In the genomic region with DNA sequence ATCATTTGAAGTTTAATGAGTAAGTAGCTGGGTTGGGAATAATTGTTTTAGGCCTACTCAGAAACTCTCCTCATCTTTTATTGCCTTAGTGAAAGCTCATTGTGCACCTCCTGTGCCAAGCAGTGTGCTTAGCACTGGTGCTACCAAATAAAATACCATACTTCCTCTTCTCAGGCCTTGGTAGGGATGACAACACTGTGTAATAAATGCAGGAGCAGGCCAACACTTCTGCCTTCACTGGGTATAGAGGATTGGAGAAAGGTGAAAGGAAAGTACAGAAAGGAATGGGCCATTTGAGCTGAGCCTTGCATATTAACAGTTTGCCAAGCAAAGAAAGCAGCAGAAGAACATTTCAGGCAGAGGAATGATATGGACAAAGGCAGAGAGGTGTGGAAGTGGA, we compare ENCODE assay signal across 1 cellular context.
TF ChIP-seq lines count a peak whose summit lies in the region.

No MANE protein-coding gene starts in this region.

TF ChIP-seq in HepG2, 621 proteins besides CTCF, POLR2A, EP300 and RAD21:
- no peak for TF ChIP-seq REXO4 (CRISPR knock-in tag; IDR thresholded peaks at IDR 0.05; ENCODE audit: borderline replicate concordance)
- TF ChIP-seq MATR3 (CRISPR knock-in tag; IDR thresholded peaks at IDR 0.05), result no peak
- TF ChIP-seq ZBTB7B (CRISPR knock-in tag; IDR thresholded peaks at IDR 0.05), result no peak
- TF ChIP-seq SP4 (CRISPR knock-in tag; IDR thresholded peaks at IDR 0.05), result no peak
- TF ChIP-seq ZNF788 (CRISPR knock-in tag; IDR thresholded peaks at IDR 0.05; ENCODE audit: borderline replicate concordance), result no peak
- TF ChIP-seq TAF15 (IDR thresholded peaks at IDR 0.05; ENCODE audit: low read depth, low read length, poor library complexity, severe bottlenecking), result no peak
- TF ChIP-seq, protein P1, sequence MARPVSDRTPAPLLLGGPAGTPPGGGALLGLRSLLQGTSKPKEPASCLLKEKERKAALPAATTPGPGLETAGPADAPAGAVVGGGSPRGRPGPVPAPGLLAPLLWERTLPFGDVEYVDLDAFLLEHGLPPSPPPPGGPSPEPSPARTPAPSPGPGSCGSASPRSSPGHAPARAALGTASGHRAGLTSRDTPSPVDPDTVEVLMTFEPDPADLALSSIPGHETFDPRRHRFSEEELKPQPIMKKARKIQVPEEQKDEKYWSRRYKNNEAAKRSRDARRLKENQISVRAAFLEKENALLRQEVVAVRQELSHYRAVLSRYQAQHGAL (CRISPR knock-in tag; IDR thresholded peaks at IDR 0.05; ENCODE audit: not compliant biosample characterization), result no peak
- TF ChIP-seq PAF1 (CRISPR knock-in tag; IDR thresholded peaks at IDR 0.05), result no peak
- no peak for TF ChIP-seq ZSCAN25 (CRISPR knock-in tag; IDR thresholded peaks at IDR 0.05)
